9 cellular contexts compared by ENCODE assay signal in the genomic region with DNA sequence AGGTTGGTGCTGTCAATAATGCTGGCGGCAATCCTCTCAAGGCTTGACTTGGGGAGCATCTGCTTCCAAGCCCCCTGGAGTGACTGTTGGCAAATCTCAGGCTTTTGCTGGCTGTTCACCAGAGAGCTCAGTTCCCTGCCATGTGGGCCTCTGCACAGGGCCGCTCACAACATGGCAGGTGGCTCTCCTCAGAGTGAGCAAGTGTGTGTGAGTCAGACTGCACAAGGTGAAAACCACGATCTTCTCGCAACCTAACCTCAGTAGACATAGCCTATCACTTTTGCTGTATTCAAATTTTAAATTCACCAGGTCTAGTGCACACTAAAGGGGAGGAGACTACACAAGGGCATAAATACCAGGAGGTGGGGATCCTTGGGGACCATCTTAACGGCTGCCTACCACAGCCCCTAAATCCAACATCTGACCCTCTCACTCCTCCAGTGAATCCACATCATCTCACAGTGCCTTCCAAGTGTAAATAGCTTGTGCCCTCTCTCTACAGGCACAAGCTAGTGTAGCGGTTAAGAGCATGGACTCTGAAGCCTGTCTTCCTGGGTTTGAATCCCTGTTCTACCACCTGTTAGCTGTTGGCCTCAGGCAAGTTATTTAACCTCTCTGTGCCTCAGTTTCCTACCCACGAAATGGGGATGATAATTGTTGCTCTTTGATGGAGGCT.
DNase-seq lines count a peak whose midpoint lies in the region; TF ChIP-seq lines count a peak whose summit lies in the region.
"Had no signal": no experiment of that assay in that cellular context is flagged by ENCODE, and none has a peak within 500 bp of the region (broad histone marks: within the 10 kb centered on the region; RNA-seq: fewer than 3 reads in every experiment).

No MANE protein-coding gene starts in this region.

- DNase-seq in GM20000 (ENCODE audit: low spot score), result peak; percentile 37
- DNase-seq in HT1080 (ENCODE audit: low read depth), result peak; percentile 8
- DNase-seq in activated CD8-positive, alpha-beta memory T cell treated with anti-CD3 and anti-CD28 coated beads for 4 hours (ENCODE audit: low read depth in 2 of 2), result peak; percentile 20 to 34
- peak; percentile 37 for DNase-seq in stimulated activated CD4-positive, alpha-beta T cell treated with anti-CD3 and anti-CD28 coated beads, Interleukin-12 subunit alpha, Interleukin-12 subunit beta, amount 100 ng/mL, for 4 hours
- DNase-seq in HEK293T (ENCODE audit: extremely low spot score), result no peak
- no peak for DNase-seq in DMS114 treated with DMSO at 0.1 percent for 48 hours (lab: John Stamatoyannopoulos, UW; ENCODE audit: unreplicated experiment)
- no peak for DNase-seq in neural progenitor cell (ENCODE audit: low spot score)

- H3K36me3 ChIP-seq in BLaER1 (no peaks in the 10 kb centered on the region), neural progenitor cell (no peaks in the 10 kb centered on the region)

- no peak overlapping the region for H3K27ac ChIP-seq in BLaER1
- no peak overlapping the region for H3K27ac ChIP-seq in neural progenitor cell
- H3K27ac ChIP-seq: C4-2B had no signal

- H3K4me3 Mint-ChIP-seq in neural progenitor cell, result no peak overlapping the region

- H3F3A ChIP-seq in neural progenitor cell (ENCODE audit: low read depth), result no peaks in the 10 kb centered on the region

- no peaks in the 10 kb centered on the region for H3K36me3 Mint-ChIP-seq in neural progenitor cell

- no peaks in the 10 kb centered on the region for H4K20me1 ChIP-seq in BLaER1
- H4K20me1 ChIP-seq in neural progenitor cell (ENCODE audit: low read depth), result no peaks in the 10 kb centered on the region

- H3K27ac Mint-ChIP-seq in neural progenitor cell, result no peak overlapping the region

- H3K4me1 ChIP-seq in BLaER1 (peaks cover 17% of the 10 kb centered on the region), neural progenitor cell (peaks cover 12% of the 10 kb centered on the region)

- H3K9ac ChIP-seq in BLaER1 (no peak overlapping the region), neural progenitor cell (no peak overlapping the region)

- H3K4me2 ChIP-seq in BLaER1 (peak overlapping the region; percentile 27; the same call in 1 of the 2 replicates), neural progenitor cell (no peak overlapping the region)

- POLR2A ChIA-PET in HEK293T (lab: Yijun Ruan, JAX), result no interaction called here

- H3K4me3 ChIP-seq in BLaER1, result no peak overlapping the region
- H3K4me3 ChIP-seq in neural progenitor cell, result no peak overlapping the region

- H3K27me3 ChIP-seq in BLaER1 (no peaks in the 10 kb centered on the region), neural progenitor cell (no peaks in the 10 kb centered on the region)

- H3K27me3 Mint-ChIP-seq in neural progenitor cell (ENCODE audit: insufficient read depth, low read depth), result no peaks in the 10 kb centered on the region

- H2AFZ ChIP-seq in neural progenitor cell (replicated peaks), result no peak overlapping the region

- CTCF ChIA-PET in HEK293T (lab: Yijun Ruan, JAX), result no interaction called here

- peaks cover 5% of the 10 kb centered on the region; the same call in 1 of the 2 replicates for H3K9me3 ChIP-seq in BLaER1
- H3K9me3 ChIP-seq in neural progenitor cell (ENCODE audit: low read depth), result no peaks in the 10 kb centered on the region

- TF ChIP-seq CTCF in GM20000 (IDR thresholded peaks at IDR 0.05; ENCODE audit: extremely low read depth, missing control alignments), result no peak
- no peak for TF ChIP-seq CTCF in neural progenitor cell (IDR thresholded peaks at IDR 0.05)

- no peaks in the 10 kb centered on the region for H3K9me3 Mint-ChIP-seq in neural progenitor cell

- no peaks in the 10 kb centered on the region for H3K79me2 ChIP-seq in neural progenitor cell (ENCODE audit: low read depth)

- peaks cover 33% of the 10 kb centered on the region for H3K4me1 Mint-ChIP-seq in neural progenitor cell

TF ChIP-seq in HEK293T, 16 proteins besides CTCF, POLR2A, EP300 and RAD21:
- no peak for TF ChIP-seq ELF4 (IDR thresholded peaks at IDR 0.05)
- no peak for TF ChIP-seq CTBP1 (IDR thresholded peaks at IDR 0.05; ENCODE audit: borderline replicate concordance)
- no peak for TF ChIP-seq HDGF (IDR thresholded peaks at IDR 0.05; ENCODE audit: borderline replicate concordance)
- no peak for TF ChIP-seq FOXM1 (IDR thresholded peaks at IDR 0.05; ENCODE audit: borderline replicate concordance)
- TF ChIP-seq NFRKB (IDR thresholded peaks at IDR 0.05), result no peak
- TF ChIP-seq L3MBTL2 (conservative IDR thresholded peaks at IDR 0.05), result no peak
- TF ChIP-seq SP1 (IDR thresholded peaks at IDR 0.05), result no peak
- TF ChIP-seq ZNF384 (IDR thresholded peaks at IDR 0.05), result no peak
- no peak for TF ChIP-seq SUZ12 (IDR thresholded peaks at IDR 0.05)
- TF ChIP-seq ARNT (IDR thresholded peaks at IDR 0.05), result no peak
- TF ChIP-seq FOXK2 (IDR thresholded peaks at IDR 0.05), result no peak
- no peak for TF ChIP-seq BHLHE40 (IDR thresholded peaks at IDR 0.05; ENCODE audit: borderline replicate concordance)
- no peak for TF ChIP-seq FOXA1 (IDR thresholded peaks at IDR 0.05)
- TF ChIP-seq LEF1 (IDR thresholded peaks at IDR 0.05; ENCODE audit: borderline replicate concordance), result no peak
- no peak for TF ChIP-seq PKNOX1 (IDR thresholded peaks at IDR 0.05)
TF ChIP-seq in HEK293T: peak in this region for 0.

Comparison
In these comparisons a context has a peak if more than half of its experiments do, and no peak if none do; other contexts are left out.
1. DNase-seq: peak in GM20000 (single experiment), HT1080 (single experiment), activated CD8-positive, alpha-beta memory T cell treated with anti-CD3 and anti-CD28 coated beads for 4 hours (2 of 2) and stimulated activated CD4-positive, alpha-beta T cell treated with anti-CD3 and anti-CD28 coated beads, Interleukin-12 subunit alpha, Interleukin-12 subunit beta, amount 100 ng/mL, for 4 hours (single experiment); none in HEK293T (single experiment), DMS114 treated with DMSO at 0.1 percent for 48 hours (single experiment) and neural progenitor cell (single experiment).